ENCODE assay signal across 8 cellular contexts in genomic region chr14:60722163-60722835, GRCh38. TPM values are rescaled to one million over a fixed set of nuclear protein-coding genes. Genes with fewer than 3 reads are reported as not detected.
A peak's percentile ranks its signal among the peaks of the same experiment; 100 is the strongest.
DNase-seq lines count a peak whose midpoint lies in the region; ATAC-seq and TF ChIP-seq lines count a peak whose summit lies in the region.

No MANE protein-coding gene starts in this region.

- H3K4me3 ChIP-seq in BLaER1 treated with 17β-estradiol and CSF1 and Interleukin-3, amounts not matched to agents 10 nM and 100 nM = peak overlapping the region; percentile 54 to 71 (median 61)

- peaks cover 11 to 18% of the 10 kb centered on the region in 2 donors for H3K4me1 Mint-ChIP-seq in natural killer cell treated with Interleukin-12 subunit alpha and Interleukin-12 subunit beta and Interleukin-15 and Interleukin-18, amount 100 ng/mL, for 72 hours (ENCODE audit: low read depth in 2 of 2)

- no peak overlapping the region for H3K27ac ChIP-seq in BLaER1 treated with 17β-estradiol and CSF1 and Interleukin-3, amounts not matched to agents 10 nM and 100 nM

- no peaks in the 10 kb centered on the region for H3K36me3 Mint-ChIP-seq in natural killer cell treated with Interleukin-12 subunit alpha and Interleukin-12 subunit beta and Interleukin-15 and Interleukin-18, amount 100 ng/mL, for 72 hours

- no peak overlapping the region for H3K27ac Mint-ChIP-seq in natural killer cell treated with Interleukin-12 subunit alpha and Interleukin-12 subunit beta and Interleukin-15 and Interleukin-18, amount 100 ng/mL, for 72 hours

- H3K9ac ChIP-seq in BLaER1 treated with 17β-estradiol and CSF1 and Interleukin-3, amounts not matched to agents 10 nM and 100 nM = peak overlapping the region in 7 of 11 experiments; percentile 31 to 60 (median 48); a peak in 10 of 22 replicates

- peaks cover 0 to 28% (median 19%) of the 10 kb centered on the region in 11 experiments; a peak in 15 of 22 replicates for H4K20me1 ChIP-seq in BLaER1 treated with 17β-estradiol and CSF1 and Interleukin-3, amounts not matched to agents 10 nM and 100 nM

- peaks cover 0 to 15% (median 10%) of the 10 kb centered on the region in 11 experiments; a peak in 14 of 22 replicates for H3K9me3 ChIP-seq in BLaER1 treated with 17β-estradiol and CSF1 and Interleukin-3, amounts not matched to agents 10 nM and 100 nM (replicated peaks in 1 of 11)

- peaks cover 77 to 91% (median 83%) of the 10 kb centered on the region in 11 experiments for H3K27me3 ChIP-seq in BLaER1 treated with 17β-estradiol and CSF1 and Interleukin-3, amounts not matched to agents 10 nM and 100 nM

- peaks cover 17 to 22% (median 20%) of the 10 kb centered on the region in 10 experiments for H3K4me1 ChIP-seq in BLaER1 treated with 17β-estradiol and CSF1 and Interleukin-3, amounts not matched to agents 10 nM and 100 nM

- peak overlapping the region; percentile 88 for H3K4me3 Mint-ChIP-seq in natural killer cell treated with Interleukin-12 subunit alpha and Interleukin-12 subunit beta and Interleukin-15 and Interleukin-18, amount 100 ng/mL, for 72 hours

- TF ChIP-seq POLR2A in erythroblast (IDR thresholded peaks at IDR 0.05; ENCODE audit: low read length) = no peak

- ATAC-seq in GM21529 (IDR thresholded peaks at IDR 0.05; ENCODE audit: unreplicated experiment) (peak; percentile 43), HG03565 (IDR thresholded peaks at IDR 0.05; ENCODE audit: unreplicated experiment) (no peak), GM18520 (IDR thresholded peaks at IDR 0.05; ENCODE audit: unreplicated experiment) (no peak)
- peak; percentile 25 to 38 for ATAC-seq in natural killer cell treated with Interleukin-12 subunit alpha and Interleukin-12 subunit beta and Interleukin-15 and Interleukin-18, amount 100 ng/mL, for 72 hours

- H3K36me3 ChIP-seq in BLaER1 treated with 17β-estradiol and CSF1 and Interleukin-3, amounts not matched to agents 10 nM and 100 nM = no peaks in the 10 kb centered on the region

- DNase-seq in NCI-H1694 (lab: John Stamatoyannopoulos, UW) (peak; percentile 37), erythroblast (lab: John Stamatoyannopoulos, UW) (peak; percentile 25 to 27)
- peak; percentile 25 to 32 for DNase-seq in activated CD4-positive, alpha-beta T cell treated with anti-CD3 and anti-CD28 coated beads, Interleukin-2, amount 50 U/mL, for 48 hours
- DNase-seq in natural killer cell treated with Interleukin-12 subunit alpha and Interleukin-12 subunit beta and Interleukin-15 and Interleukin-18, amount 100 ng/mL, for 72 hours (ENCODE audit: low spot score) = no peak

- H3K4me2 ChIP-seq in BLaER1 treated with 17β-estradiol and CSF1 and Interleukin-3, amounts not matched to agents 10 nM and 100 nM = peak overlapping the region; percentile 89 to 99 (median 96)

- no peaks in the 10 kb centered on the region for H3K9me3 Mint-ChIP-seq in natural killer cell treated with Interleukin-12 subunit alpha and Interleukin-12 subunit beta and Interleukin-15 and Interleukin-18, amount 100 ng/mL, for 72 hours

- peaks cover 46 to 54% of the 10 kb centered on the region in 2 donors for H3K27me3 Mint-ChIP-seq in natural killer cell treated with Interleukin-12 subunit alpha and Interleukin-12 subunit beta and Interleukin-15 and Interleukin-18, amount 100 ng/mL, for 72 hours

RNA-seq across cellular contexts. Expression of gene SIX4, which starts 1.9 kb away (rescaled TPM):
- total RNA-seq in natural killer cell treated with Interleukin-12 subunit alpha and Interleukin-12 subunit beta and Interleukin-15 and Interleukin-18, amount 100 ng/mL, for 72 hours = under 1 TPM in 1 of 2 donors, not detected in 1; 0.10 TPM

RNA-seq across cellular contexts. Expression of gene MNAT1, which starts 12.3 kb away (rescaled TPM):
- total RNA-seq in natural killer cell treated with Interleukin-12 subunit alpha and Interleukin-12 subunit beta and Interleukin-15 and Interleukin-18, amount 100 ng/mL, for 72 hours = 10 to 100 TPM; 48.2 to 52.4 TPM

Comparison
In these comparisons a context has a peak if more than half of its experiments do, and no peak if none do; other contexts are left out.
1. ATAC-seq: peak in GM21529 (single experiment) and natural killer cell treated with Interleukin-12 subunit alpha and Interleukin-12 subunit beta and Interleukin-15 and Interleukin-18, amount 100 ng/mL, for 72 hours (2 of 2); none in HG03565 (single experiment) and GM18520 (single experiment).